Comparison of ENCODE assay signal across 23 cellular contexts in genomic region chr4:55791666-55792065, GRCh38. TPM values are rescaled to one million over a fixed set of nuclear protein-coding genes. Genes with fewer than 3 reads are reported as not detected.
DNase-seq lines count a peak whose midpoint lies in the region; TF ChIP-seq lines count a peak whose summit lies in the region.
"Had no signal": no experiment of that assay in that cellular context is flagged by ENCODE, and none has a peak within 500 bp of the region (broad histone marks: within the 10 kb centered on the region; RNA-seq: fewer than 3 reads in every experiment).

No MANE protein-coding gene starts in this region.

- no peaks in the 10 kb centered on the region for H3K9me3 Mint-ChIP-seq in neural progenitor cell
- H3K9me3 Mint-ChIP-seq in T-helper 2 cell treated with Interferon-gamma antibody and Interleukin-4, amounts not matched to agents 5 μg/mL and 100 μg/mL, for 36 hours, result no peaks in the 10 kb centered on the region
- H3K9me3 Mint-ChIP-seq: activated CD4-positive, alpha-beta memory T cell treated with anti-CD3 and anti-CD28 coated beads for 36 hours; central memory CD8-positive, alpha-beta T cell; stimulated activated naive CD8-positive, alpha-beta T cell treated with anti-CD3 and anti-CD28 coated beads, Interleukin-15, Interleukin-2, amounts not matched to agents 100 ng/mL and 50 ng/mL, for 24 hours had no signal

- no peak overlapping the region for H3K27ac Mint-ChIP-seq in neural progenitor cell
- H3K27ac Mint-ChIP-seq in T-helper 2 cell treated with Interferon-gamma antibody and Interleukin-4, amounts not matched to agents 5 μg/mL and 100 μg/mL, for 36 hours, result no peak overlapping the region
- H3K27ac Mint-ChIP-seq: activated CD4-positive, alpha-beta memory T cell treated with anti-CD3 and anti-CD28 coated beads for 36 hours; CD4-positive, alpha-beta memory T cell; stimulated activated naive CD8-positive, alpha-beta T cell treated with anti-CD3 and anti-CD28 coated beads, Interleukin-15, Interleukin-2, amounts not matched to agents 100 ng/mL and 50 ng/mL, for 24 hours had no signal

- peak overlapping the region; percentile 50 for H2AFZ ChIP-seq in neural progenitor cell (replicated peaks)

- no peaks in the 10 kb centered on the region for H3K79me2 ChIP-seq in neural progenitor cell (ENCODE audit: low read depth)

- no peak overlapping the region for H3K4me2 ChIP-seq in neural progenitor cell
- H3K4me2 ChIP-seq: SK-N-SH had no signal

- H3F3A ChIP-seq in neural progenitor cell (ENCODE audit: low read depth), result no peaks in the 10 kb centered on the region

- peaks cover 5% of the 10 kb centered on the region for H3K4me1 Mint-ChIP-seq in neural progenitor cell
- H3K4me1 Mint-ChIP-seq in T-helper 2 cell treated with Interferon-gamma antibody and Interleukin-4, amounts not matched to agents 5 μg/mL and 100 μg/mL, for 36 hours (ENCODE audit: low read depth), result no peaks in the 10 kb centered on the region
- H3K4me1 Mint-ChIP-seq: central memory CD8-positive, alpha-beta T cell had no signal

- DNase-seq in H4 (ENCODE audit: low spot score), result peak; percentile 30
- DNase-seq in NCI-H69 (lab: John Stamatoyannopoulos, UW), result peak; percentile 11
- peak; percentile 45 for DNase-seq in epithelial cell of esophagus (ENCODE audit: low read depth)
- DNase-seq in neural progenitor cell (ENCODE audit: low spot score), result no peak
- no peak for DNase-seq in GF-D8 (lab: John Stamatoyannopoulos, UW)
- DNase-seq in T-helper 2 cell treated with Interferon-gamma antibody and Interleukin-4, amounts not matched to agents 5 μg/mL and 100 μg/mL, for 36 hours (ENCODE audit: low spot score), result no peak
- no peak for DNase-seq in HUDEP-2 (lab: John Stamatoyannopoulos, UW; ENCODE audit: unreplicated experiment in 76 of 76)
- DNase-seq: activated CD4-positive, alpha-beta memory T cell treated with anti-CD3 and anti-CD28 coated beads for 36 hours; activated naive CD4-positive, alpha-beta T cell treated with Interleukin-2 at 50 U/mL for 16 hours; amniotic stem cell; CD4-positive, alpha-beta memory T cell; left ventricle myocardium inferior; mucosa of descending colon; NCI-H1694; SK-N-SH; small intestine; stimulated activated CD4-positive, alpha-beta T cell treated with anti-CD3 and anti-CD28 coated beads, Interleukin-2, amount 100 ng/mL, for 48 hours had no signal

- no peaks in the 10 kb centered on the region for H3K27me3 Mint-ChIP-seq in neural progenitor cell (ENCODE audit: insufficient read depth, low read depth)
- H3K27me3 Mint-ChIP-seq in T-helper 2 cell treated with Interferon-gamma antibody and Interleukin-4, amounts not matched to agents 5 μg/mL and 100 μg/mL, for 36 hours (ENCODE audit: low read depth), result peaks cover 49% of the 10 kb centered on the region

- no peaks in the 10 kb centered on the region for H3K36me3 ChIP-seq in neural progenitor cell
- H3K36me3 ChIP-seq: gastroesophageal sphincter, left ventricle myocardium inferior, tibial nerve had no signal

- TF ChIP-seq CTCF in epithelial cell of esophagus (IDR thresholded peaks at IDR 0.05; ENCODE audit: insufficient read depth, low read depth, low read length, missing control alignments) (no peak), neural progenitor cell (IDR thresholded peaks at IDR 0.05) (no peak)

- H3K27ac ChIP-seq in neural progenitor cell, result no peak overlapping the region
- H3K27ac ChIP-seq: gastroesophageal sphincter, HL-60, left ventricle myocardium inferior, tibial nerve had no signal

- H3K36me3 Mint-ChIP-seq in neural progenitor cell, result no peaks in the 10 kb centered on the region
- no peaks in the 10 kb centered on the region for H3K36me3 Mint-ChIP-seq in T-helper 2 cell treated with Interferon-gamma antibody and Interleukin-4, amounts not matched to agents 5 μg/mL and 100 μg/mL, for 36 hours (ENCODE audit: low read depth)
- H3K36me3 Mint-ChIP-seq: activated CD4-positive, alpha-beta memory T cell treated with anti-CD3 and anti-CD28 coated beads for 36 hours; CD4-positive, alpha-beta memory T cell had no signal

- H3K9me3 ChIP-seq in neural progenitor cell (ENCODE audit: low read depth), result no peaks in the 10 kb centered on the region
- H3K9me3 ChIP-seq: gastroesophageal sphincter, left ventricle myocardium inferior, mucosa of descending colon, SK-N-SH, tibial nerve had no signal

- no peaks in the 10 kb centered on the region for H3K4me1 ChIP-seq in neural progenitor cell

- no peaks in the 10 kb centered on the region for H4K20me1 ChIP-seq in neural progenitor cell (ENCODE audit: low read depth)

- H3K9ac ChIP-seq in neural progenitor cell, result no peak overlapping the region
- H3K9ac ChIP-seq: SK-N-SH had no signal

- no peak overlapping the region for H3K4me3 Mint-ChIP-seq in neural progenitor cell
- no peak overlapping the region for H3K4me3 Mint-ChIP-seq in T-helper 2 cell treated with Interferon-gamma antibody and Interleukin-4, amounts not matched to agents 5 μg/mL and 100 μg/mL, for 36 hours
- H3K4me3 Mint-ChIP-seq: activated CD4-positive, alpha-beta memory T cell treated with anti-CD3 and anti-CD28 coated beads for 36 hours; CD4-positive, alpha-beta memory T cell; central memory CD8-positive, alpha-beta T cell; stimulated activated naive CD8-positive, alpha-beta T cell treated with anti-CD3 and anti-CD28 coated beads, Interleukin-15, Interleukin-2, amounts not matched to agents 100 ng/mL and 50 ng/mL, for 24 hours had no signal

- H3K4me3 ChIP-seq in epithelial cell of esophagus (ENCODE audit: low read length) (no peak overlapping the region), neural progenitor cell (no peak overlapping the region)
- H3K4me3 ChIP-seq: gastroesophageal sphincter, left ventricle myocardium inferior, mucosa of descending colon, tibial nerve had no signal

- no peaks in the 10 kb centered on the region for H3K27me3 ChIP-seq in neural progenitor cell

RNA-seq across cellular contexts. Expression of gene EXOC1L, which starts 27.9 kb away (rescaled TPM):
- not detected in 2 replicates for total RNA-seq in H4 (2014; rRNA removed; shearing (Covaris generic))
- not detected in 2 replicates for total RNA-seq in neural progenitor cell (ENCODE audit: low replicate concordance)
- total RNA-seq: activated CD4-positive, alpha-beta memory T cell treated with anti-CD3 and anti-CD28 coated beads for 36 hours; CD4-positive, alpha-beta memory T cell; gastroesophageal sphincter; left ventricle myocardium inferior; mucosa of descending colon; pulmonary artery endothelial cell; tibial nerve had no signal

Comparison
In these comparisons a context has a peak if more than half of its experiments do, and no peak if none do; other contexts are left out.
1. DNase-seq: peak in H4 (single experiment), NCI-H69 (single experiment) and epithelial cell of esophagus (single experiment); none in neural progenitor cell (single experiment), GF-D8 (single experiment), T-helper 2 cell treated with Interferon-gamma antibody and Interleukin-4, amounts not matched to agents 5 μg/mL and 100 μg/mL, for 36 hours (single experiment) and HUDEP-2 (0 of 76).